1 cellular context compared by ENCODE assay signal in the genomic region with DNA sequence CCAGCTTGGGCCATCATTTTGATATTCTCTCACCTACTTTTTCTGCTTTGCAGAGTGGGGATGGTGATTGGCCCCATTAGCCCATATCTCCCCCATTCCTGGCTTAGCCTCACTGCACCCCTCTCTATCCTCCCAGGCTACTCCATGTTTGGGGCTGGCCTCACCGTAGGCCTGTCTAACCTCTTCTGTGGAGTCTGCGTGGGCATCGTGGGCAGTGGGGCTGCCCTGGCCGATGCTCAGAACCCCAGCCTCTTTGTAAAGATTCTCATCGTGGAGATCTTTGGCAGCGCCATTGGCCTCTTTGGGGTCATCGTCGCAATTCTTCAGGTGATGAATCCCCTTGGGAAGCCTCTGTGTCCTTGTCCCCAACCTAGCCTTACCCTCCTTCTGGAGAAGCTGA.
TF ChIP-seq lines count a peak whose summit lies in the region.

No MANE protein-coding gene starts in this region.

TF ChIP-seq in neural cell, 6 proteins besides CTCF, POLR2A, EP300 and RAD21 (continued from another document):
- no peak for TF ChIP-seq SMC3 (conservative IDR thresholded peaks at IDR 0.05; ENCODE audit: poor library complexity)
